In the genomic region with DNA sequence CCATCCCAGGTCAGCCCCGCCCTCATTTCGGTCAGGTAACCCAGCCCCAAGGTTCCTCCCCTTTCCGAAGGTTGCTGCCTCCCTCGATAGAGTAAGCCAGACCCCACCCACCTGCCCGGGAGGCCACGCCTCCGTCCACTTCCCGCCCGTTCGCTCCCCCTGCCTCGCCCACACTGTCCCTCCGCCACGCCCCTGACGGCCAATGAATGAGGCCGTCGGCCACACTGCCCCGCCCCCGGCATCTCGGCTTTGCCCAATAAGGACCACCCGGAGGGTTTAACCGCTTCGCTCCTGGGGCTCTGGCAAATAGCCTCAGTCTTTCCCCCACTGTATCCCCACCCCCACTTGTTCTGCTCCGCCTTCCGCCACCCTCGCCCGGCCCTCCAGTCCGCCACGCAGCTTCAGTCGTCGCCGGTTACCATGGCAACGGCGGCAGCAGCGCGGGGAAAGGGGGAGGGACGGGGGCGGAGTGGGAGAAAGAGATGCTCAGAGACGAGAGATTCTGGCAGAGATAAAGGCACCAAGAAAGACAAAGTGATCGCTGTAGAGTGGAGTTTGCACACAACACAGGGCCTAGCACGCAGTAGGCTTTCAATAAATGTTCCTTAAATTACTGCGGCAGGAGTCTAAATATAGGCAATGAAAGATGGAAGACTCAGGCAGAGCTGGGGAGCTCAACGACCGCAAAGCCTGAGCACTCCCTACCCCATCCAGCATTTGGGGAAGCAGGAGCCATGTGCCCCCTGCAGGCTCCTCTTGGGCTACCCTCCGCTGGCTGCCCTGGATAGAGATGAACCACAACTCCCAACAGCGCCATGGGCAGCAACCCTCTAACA, we compare ENCODE assay signal across 8 cellular contexts. TPM values are rescaled to one million over a fixed set of nuclear protein-coding genes. Genes with fewer than 3 reads are reported as not detected.
A peak's percentile ranks its signal among the peaks of the same experiment; 100 is the strongest.
DNase-seq lines count a peak whose midpoint lies in the region; ATAC-seq and TF ChIP-seq lines count a peak whose summit lies in the region.

No MANE protein-coding gene starts in this region.

- CTCF ChIA-PET in WTC11 (lab: Charles Lee): interaction anchor here (0.6 to 2.9 kb wide), 44 partner anchors 8 to 643 kb away, joined by 3 to 17 read pairs (median 5); partner anchors contain the start of genes ACAP1, ASGR1, CYB5D1 and DVL2

- TF ChIP-seq CTCF in WTC11 (IDR thresholded peaks at IDR 0.05): no peak
- peak; percentile 68 for TF ChIP-seq CTCF in cardiac fibroblast (IDR thresholded peaks at IDR 0.05; ENCODE audit: low read depth, low read length)
- TF ChIP-seq CTCF in spleen (IDR thresholded peaks at IDR 0.05 in 8 of 11, conservative IDR thresholded peaks at IDR 0.05 in 3 of 11): peak in 10 of 11 experiments; percentile 19 to 65 (median 42)

- no peaks in the 10 kb centered on the region for H3K36me3 Mint-ChIP-seq in WTC11

- intact Hi-C loops in spleen (cut with DNase I; ENCODE audit: low total_unique reads): no loop called here

- 0 to 1% (median 0%) methylated on average over 44 to 45 of the region's 45 CpGs for WGBS in spleen, 5 donors

- H3K36me3 ChIP-seq in spleen: no peaks in the 10 kb centered on the region

- TF ChIP-seq POLR2A in spleen (IDR thresholded peaks at IDR 0.05): no peak

- H3K27me3 Mint-ChIP-seq in WTC11 (ENCODE audit: low read depth): peaks cover 4% of the 10 kb centered on the region; the same call in 1 of the 2 replicates

- peak overlapping the region in 7 of 8 donors; percentile 72 to 99 (median 79) for H3K27ac ChIP-seq in spleen

- ATAC-seq in GM18909 (IDR thresholded peaks at IDR 0.05; ENCODE audit: poor library complexity, unreplicated experiment) (peak; percentile 75), HG03196 (IDR thresholded peaks at IDR 0.05; ENCODE audit: unreplicated experiment) (peak; percentile 71), WTC11 (peak; percentile 77)

- DNase-seq in AG08395 (ENCODE audit: low spot score): peak; percentile 95
- peak; percentile 93 for DNase-seq in NCI-H226
- peak; percentile 100 for DNase-seq in WTC11 (ENCODE audit: low spot score)
- peak; percentile 97 for DNase-seq in cardiac fibroblast (ENCODE audit: low read depth in 2 of 2)
- DNase-seq in inferior parietal cortex (ENCODE audit: extremely low spot score): peak; percentile 94
- DNase-seq in spleen: peak; percentile 100

- H3K9me3 Mint-ChIP-seq in WTC11: no peaks in the 10 kb centered on the region

- H3K27me3 ChIP-seq in spleen (replicated peaks in 1 of 7): no peaks in the 10 kb centered on the region

- POLR2A ChIA-PET in WTC11 (lab: Charles Lee): interaction anchor here (0.7 to 1.1 kb wide), 5 partner anchors 14 to 221 kb away, joined by 3 to 6 read pairs (median 3); no protein-coding TSS in a partner anchor

- H3K4me3 ChIP-seq in cardiac fibroblast (replicated peaks in 1 of 2; ENCODE audit: low read depth in 2 of 2, low read length in 2 of 2) (peak overlapping the region; percentile 51), spleen (peak overlapping the region; percentile 44 to 87 (median 61))

- no peaks in the 10 kb centered on the region for H3K9me3 ChIP-seq in spleen

- peaks cover 61% of the 10 kb centered on the region for H3K4me1 Mint-ChIP-seq in WTC11

- H3K4me3 Mint-ChIP-seq in WTC11: peak overlapping the region; percentile 86

- H3K27ac Mint-ChIP-seq in WTC11: peak overlapping the region; percentile 98

- H3K4me1 ChIP-seq in spleen: peaks cover 34 to 75% (median 58%) of the 10 kb centered on the region in 6 donors

TF ChIP-seq in WTC11, 78 proteins besides CTCF, POLR2A, EP300 and RAD21 (continues in another document):
- no peak for TF ChIP-seq ZNF532 (CRISPR knock-in tag; IDR thresholded peaks at IDR 0.05; ENCODE audit: borderline replicate concordance)
- TF ChIP-seq NR2C2 (CRISPR knock-in tag; IDR thresholded peaks at IDR 0.05): no peak
- TF ChIP-seq, protein P1, sequence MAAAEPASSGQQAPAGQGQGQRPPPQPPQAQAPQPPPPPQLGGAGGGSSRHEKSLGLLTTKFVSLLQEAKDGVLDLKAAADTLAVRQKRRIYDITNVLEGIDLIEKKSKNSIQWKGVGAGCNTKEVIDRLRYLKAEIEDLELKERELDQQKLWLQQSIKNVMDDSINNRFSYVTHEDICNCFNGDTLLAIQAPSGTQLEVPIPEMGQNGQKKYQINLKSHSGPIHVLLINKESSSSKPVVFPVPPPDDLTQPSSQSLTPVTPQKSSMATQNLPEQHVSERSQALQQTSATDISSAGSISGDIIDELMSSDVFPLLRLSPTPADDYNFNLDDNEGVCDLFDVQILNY (CRISPR knock-in tag; IDR thresholded peaks at IDR 0.05): 0 out of 2 replicates have a peak, but pooled peaks have one; percentile 30
- no peak for TF ChIP-seq NR1H2 (CRISPR knock-in tag; IDR thresholded peaks at IDR 0.05)
- no peak for TF ChIP-seq ZNF396 (CRISPR knock-in tag; IDR thresholded peaks at IDR 0.05; ENCODE audit: borderline replicate concordance)
- no peak; the same call in 1 of the 2 replicates for TF ChIP-seq TEAD1 (CRISPR knock-in tag; IDR thresholded peaks at IDR 0.05)
- TF ChIP-seq TCF7 (CRISPR knock-in tag; IDR thresholded peaks at IDR 0.05; ENCODE audit: low read depth): no peak
- TF ChIP-seq CDX4 (CRISPR knock-in tag; IDR thresholded peaks at IDR 0.05; ENCODE audit: borderline replicate concordance): no peak
- no peak for TF ChIP-seq ELF4 (CRISPR knock-in tag; IDR thresholded peaks at IDR 0.05; ENCODE audit: low read depth)
- no peak for TF ChIP-seq E2F4 (CRISPR knock-in tag; IDR thresholded peaks at IDR 0.05; ENCODE audit: borderline replicate concordance, low read depth)
- TF ChIP-seq MYBL2 (CRISPR knock-in tag; IDR thresholded peaks at IDR 0.05): no peak
- no peak for TF ChIP-seq RORB (CRISPR knock-in tag; IDR thresholded peaks at IDR 0.05)
- TF ChIP-seq MXD4 (CRISPR knock-in tag; IDR thresholded peaks at IDR 0.05; ENCODE audit: borderline replicate concordance): no peak
- TF ChIP-seq NFYB (CRISPR knock-in tag; conservative IDR thresholded peaks at IDR 0.05; ENCODE audit: low read depth): peak; percentile 71
- TF ChIP-seq SMAD3 (CRISPR knock-in tag; IDR thresholded peaks at IDR 0.05; ENCODE audit: borderline replicate concordance): no peak

RNA-seq across cellular contexts. Expression of gene DLG4, which starts 5.1 kb away (rescaled TPM):
- total RNA-seq in WTC11 (2021) (47.1 to 59.7 TPM (median 48.0 TPM) in 3 replicates), spleen (10 to 100 TPM; 17.0 to 38.5 (median 30.5) TPM)
- 10 to 100 TPM in 1 of 3 donors, 1 to 10 TPM in 2; 3.0 to 21.5 (median 4.3) TPM for polyA plus RNA-seq in spleen

RNA-seq across cellular contexts. Expression of gene ACADVL, which starts 5.2 kb away (rescaled TPM):
- total RNA-seq in WTC11 (2021) (213 to 236 TPM (median 221 TPM) in 3 replicates), spleen (100 to 1,000 TPM; 402 to 903 (median 548) TPM)
- 100 to 1,000 TPM; 320 to 963 (median 710) TPM for polyA plus RNA-seq in spleen

RNA-seq across cellular contexts. Expression of gene DVL2, which starts 19.8 kb away (rescaled TPM):
- total RNA-seq in WTC11 (2021) (57.6 to 67.3 TPM (median 59.8 TPM) in 3 replicates), spleen (10 to 100 TPM; 36.9 to 48.0 (median 39.2) TPM)
- 10 to 100 TPM in 2 of 3 donors, 1 to 10 TPM in 1; 9.8 to 29.2 (median 11.7) TPM for polyA plus RNA-seq in spleen

RNA-seq across cellular contexts. Expression of gene PHF23, which starts 24.7 kb away (rescaled TPM):
- total RNA-seq in WTC11 (2021) (45.8 to 50.1 TPM (median 49.1 TPM) in 3 replicates), spleen (10 to 100 TPM; 33.1 to 47.6 (median 38.8) TPM)
- polyA plus RNA-seq in spleen: 10 to 100 TPM; 27.4 to 50.4 (median 33.2) TPM

RNA-seq across cellular contexts. Expression of gene GABARAP, which starts 27.7 kb away (rescaled TPM):
- total RNA-seq in WTC11 (2021) (228 to 247 TPM (median 238 TPM) in 3 replicates), spleen (100 to 1,000 TPM; 222 to 519 (median 438) TPM)
- 100 to 1,000 TPM; 755 to 855 (median 822) TPM for polyA plus RNA-seq in spleen

Comparison
In these comparisons a context has a peak if more than half of its experiments do, and no peak if none do; other contexts are left out.
1. Peak in every context shown above with its lines: DNase-seq, ATAC-seq, H3K4me3 ChIP-seq and H3K27ac ChIP-seq.